Comparison of ENCODE assay signal across 1 cellular context in genomic region chr10:32957341-32958084, GRCh38.
TF ChIP-seq lines count a peak whose summit lies in the region.

No MANE protein-coding gene starts in this region.

TF ChIP-seq in K562, 482 proteins besides CTCF, POLR2A, EP300 and RAD21 (continued from another document):
- TF ChIP-seq, protein P1, sequence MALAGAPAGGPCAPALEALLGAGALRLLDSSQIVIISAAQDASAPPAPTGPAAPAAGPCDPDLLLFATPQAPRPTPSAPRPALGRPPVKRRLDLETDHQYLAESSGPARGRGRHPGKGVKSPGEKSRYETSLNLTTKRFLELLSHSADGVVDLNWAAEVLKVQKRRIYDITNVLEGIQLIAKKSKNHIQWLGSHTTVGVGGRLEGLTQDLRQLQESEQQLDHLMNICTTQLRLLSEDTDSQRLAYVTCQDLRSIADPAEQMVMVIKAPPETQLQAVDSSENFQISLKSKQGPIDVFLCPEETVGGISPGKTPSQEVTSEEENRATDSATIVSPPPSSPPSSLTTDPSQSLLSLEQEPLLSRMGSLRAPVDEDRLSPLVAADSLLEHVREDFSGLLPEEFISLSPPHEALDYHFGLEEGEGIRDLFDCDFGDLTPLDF (CRISPR knock-in tag; IDR thresholded peaks at IDR 0.05): 0 out of 2 replicates have a peak, but pooled peaks have one; percentile 3
- TF ChIP-seq ZNF445 (CRISPR knock-in tag; IDR thresholded peaks at IDR 0.05; ENCODE audit: low read depth): no peak
- TF ChIP-seq, protein P2, sequence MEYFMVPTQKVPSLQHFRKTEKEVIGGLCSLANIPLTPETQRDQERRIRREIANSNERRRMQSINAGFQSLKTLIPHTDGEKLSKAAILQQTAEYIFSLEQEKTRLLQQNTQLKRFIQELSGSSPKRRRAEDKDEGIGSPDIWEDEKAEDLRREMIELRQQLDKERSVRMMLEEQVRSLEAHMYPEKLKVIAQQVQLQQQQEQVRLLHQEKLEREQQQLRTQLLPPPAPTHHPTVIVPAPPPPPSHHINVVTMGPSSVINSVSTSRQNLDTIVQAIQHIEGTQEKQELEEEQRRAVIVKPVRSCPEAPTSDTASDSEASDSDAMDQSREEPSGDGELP (CRISPR knock-in tag; IDR thresholded peaks at IDR 0.05; ENCODE audit: borderline replicate concordance): peak; percentile 34; the same call in 1 of the 2 replicates
- no peak for TF ChIP-seq GATAD2B (IDR thresholded peaks at IDR 0.05; ENCODE audit: borderline replicate concordance)
- peak; percentile 72 for TF ChIP-seq EGR1 (conservative IDR thresholded peaks at IDR 0.05)
- TF ChIP-seq KLF1 (tag; IDR thresholded peaks at IDR 0.05): no peak
- peak in 1 of 2 experiments; percentile 20; a peak in 1 of 4 replicates for TF ChIP-seq SIN3A (IDR thresholded peaks at IDR 0.05; ENCODE audit: borderline replicate concordance in 2 of 2, control insufficient read depth in 1 of 2, low read depth in 2 of 2, low read length in 2 of 2)
- peak; percentile 37 to 55; a peak in 2 of 4 replicates for TF ChIP-seq MAZ (CRISPR knock-in tag; conservative IDR thresholded peaks at IDR 0.05 in 1 of 2, IDR thresholded peaks at IDR 0.05 in 1 of 2)
- TF ChIP-seq HNRNPK (IDR thresholded peaks at IDR 0.05; ENCODE audit: low read depth, low read length, poor library complexity, severe bottlenecking): peak; percentile 5
- peak; percentile 59 for TF ChIP-seq FUS (optimal IDR thresholded peaks at IDR 0.05; ENCODE audit: low read depth, low read length)
- no peak for TF ChIP-seq DIDO1 (tag; IDR thresholded peaks at IDR 0.05; ENCODE audit: low read depth)
- TF ChIP-seq FIP1L1 (IDR thresholded peaks at IDR 0.05; ENCODE audit: low read depth, low read length, poor library complexity, severe bottlenecking): no peak
- TF ChIP-seq RUNX1 (IDR thresholded peaks at IDR 0.05; ENCODE audit: low read depth): no peak
- 0 out of 2 replicates have a peak, but pooled peaks have one; percentile 16 for TF ChIP-seq ESRRA (IDR thresholded peaks at IDR 0.05; ENCODE audit: borderline replicate concordance, low read depth)
- TF ChIP-seq ZNF146 (CRISPR knock-in tag; IDR thresholded peaks at IDR 0.05; ENCODE audit: unreplicated experiment): no peak
- TF ChIP-seq SP1 (CRISPR knock-in tag; IDR thresholded peaks at IDR 0.05): no peak
- TF ChIP-seq SRSF3 (IDR thresholded peaks at IDR 0.05; ENCODE audit: insufficient read depth, low read length): 0 out of 2 replicates have a peak, but pooled peaks have one; percentile 72
- no peak for TF ChIP-seq RERE (CRISPR knock-in tag; IDR thresholded peaks at IDR 0.05; ENCODE audit: borderline replicate concordance)
- TF ChIP-seq CREM (IDR thresholded peaks at IDR 0.05; ENCODE audit: low read depth): 0 out of 2 replicates have a peak, but pooled peaks have one; percentile 17
- TF ChIP-seq POLR2G (IDR thresholded peaks at IDR 0.05; ENCODE audit: low read depth, low read length): peak; percentile 19
- TF ChIP-seq NFATC3 (IDR thresholded peaks at IDR 0.05): no peak
- TF ChIP-seq DNMT1 (IDR thresholded peaks at IDR 0.05): no peak
- TF ChIP-seq PCBP1 (IDR thresholded peaks at IDR 0.05; ENCODE audit: low read depth, low read length, poor library complexity, severe bottlenecking): peak; percentile 87
- peak; percentile 77 for TF ChIP-seq CCNT2 (IDR thresholded peaks at IDR 0.05; ENCODE audit: borderline replicate concordance, extremely low read depth, insufficient read length, low read depth, low read length)
- no peak for TF ChIP-seq JUN (IDR thresholded peaks at IDR 0.05; ENCODE audit: borderline replicate concordance, low read depth, low read length)
- TF ChIP-seq JUN (CRISPR knock-in tag; IDR thresholded peaks at IDR 0.05; ENCODE audit: borderline replicate concordance): no peak
- 0 out of 2 replicates have a peak, but pooled peaks have one; percentile 40 for TF ChIP-seq ZNF197 (CRISPR knock-in tag; IDR thresholded peaks at IDR 0.05; ENCODE audit: low read depth)
- no peak for TF ChIP-seq ELF1 (tag; IDR thresholded peaks at IDR 0.05)
- TF ChIP-seq SMAD2 (IDR thresholded peaks at IDR 0.05; ENCODE audit: low read depth, low read length): no peak
- no peak for TF ChIP-seq NR1H2 (CRISPR knock-in tag; IDR thresholded peaks at IDR 0.05)
- TF ChIP-seq, protein P3, sequence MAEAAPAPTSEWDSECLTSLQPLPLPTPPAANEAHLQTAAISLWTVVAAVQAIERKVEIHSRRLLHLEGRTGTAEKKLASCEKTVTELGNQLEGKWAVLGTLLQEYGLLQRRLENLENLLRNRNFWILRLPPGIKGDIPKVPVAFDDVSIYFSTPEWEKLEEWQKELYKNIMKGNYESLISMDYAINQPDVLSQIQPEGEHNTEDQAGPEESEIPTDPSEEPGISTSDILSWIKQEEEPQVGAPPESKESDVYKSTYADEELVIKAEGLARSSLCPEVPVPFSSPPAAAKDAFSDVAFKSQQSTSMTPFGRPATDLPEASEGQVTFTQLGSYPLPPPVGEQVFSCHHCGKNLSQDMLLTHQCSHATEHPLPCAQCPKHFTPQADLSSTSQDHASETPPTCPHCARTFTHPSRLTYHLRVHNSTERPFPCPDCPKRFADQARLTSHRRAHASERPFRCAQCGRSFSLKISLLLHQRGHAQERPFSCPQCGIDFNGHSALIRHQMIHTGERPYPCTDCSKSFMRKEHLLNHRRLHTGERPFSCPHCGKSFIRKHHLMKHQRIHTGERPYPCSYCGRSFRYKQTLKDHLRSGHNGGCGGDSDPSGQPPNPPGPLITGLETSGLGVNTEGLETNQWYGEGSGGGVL (CRISPR knock-in tag; IDR thresholded peaks at IDR 0.05): no peak
- TF ChIP-seq ZNF140 (CRISPR knock-in tag; IDR thresholded peaks at IDR 0.05): no peak
- no peak for TF ChIP-seq HES1 (IDR thresholded peaks at IDR 0.05; ENCODE audit: low read depth)
- TF ChIP-seq NRF1 (conservative IDR thresholded peaks at IDR 0.05 in 1 of 2, IDR thresholded peaks at IDR 0.05 in 1 of 2): peak; percentile 33 to 46; a peak in 2 of 4 replicates
- 0 out of 4 replicates have a peak, but pooled peaks of 1 of the 2 experiments have one; percentile 42 for TF ChIP-seq NONO (IDR thresholded peaks at IDR 0.05; ENCODE audit: low read depth in 2 of 2, low read length in 1 of 2)
- no peak for TF ChIP-seq ZNF253 (CRISPR knock-in tag; conservative IDR thresholded peaks at IDR 0.05)
- TF ChIP-seq ZNF124 (CRISPR knock-in tag; IDR thresholded peaks at IDR 0.05): no peak
- TF ChIP-seq TAF1 (IDR thresholded peaks at IDR 0.05; ENCODE audit: control insufficient read depth, extremely low read depth, insufficient read depth, low read length, severe bottlenecking): peak; percentile 57
- peak in 1 of 2 experiments; percentile 65; a peak in 2 of 4 replicates for TF ChIP-seq TEAD1 (CRISPR knock-in tag; IDR thresholded peaks at IDR 0.05)
- TF ChIP-seq ZBTB17 (CRISPR knock-in tag; IDR thresholded peaks at IDR 0.05): 0 out of 2 replicates have a peak, but pooled peaks have one; percentile 21
- no peak for TF ChIP-seq CHCHD3 (CRISPR knock-in tag; IDR thresholded peaks at IDR 0.05)
- no peak for TF ChIP-seq PYGO2 (tag; IDR thresholded peaks at IDR 0.05)
- TF ChIP-seq CEBPG (CRISPR knock-in tag; IDR thresholded peaks at IDR 0.05): no peak
- no peak for TF ChIP-seq CEBPG (tag; conservative IDR thresholded peaks at IDR 0.05 in 1 of 2, IDR thresholded peaks at IDR 0.05 in 1 of 2)
- TF ChIP-seq GABPB1 (CRISPR knock-in tag; IDR thresholded peaks at IDR 0.05): no peak
- no peak for TF ChIP-seq PHF20 (IDR thresholded peaks at IDR 0.05; ENCODE audit: partially characterized antibody)
- TF ChIP-seq RBBP5 (IDR thresholded peaks at IDR 0.05; ENCODE audit: borderline replicate concordance, insufficient read depth, low read length, poor library complexity, severe bottlenecking): peak; percentile 89
- peak; percentile 54; the same call in 1 of the 2 replicates for TF ChIP-seq RB1 (IDR thresholded peaks at IDR 0.05; ENCODE audit: low read depth)
- TF ChIP-seq, protein P4, sequence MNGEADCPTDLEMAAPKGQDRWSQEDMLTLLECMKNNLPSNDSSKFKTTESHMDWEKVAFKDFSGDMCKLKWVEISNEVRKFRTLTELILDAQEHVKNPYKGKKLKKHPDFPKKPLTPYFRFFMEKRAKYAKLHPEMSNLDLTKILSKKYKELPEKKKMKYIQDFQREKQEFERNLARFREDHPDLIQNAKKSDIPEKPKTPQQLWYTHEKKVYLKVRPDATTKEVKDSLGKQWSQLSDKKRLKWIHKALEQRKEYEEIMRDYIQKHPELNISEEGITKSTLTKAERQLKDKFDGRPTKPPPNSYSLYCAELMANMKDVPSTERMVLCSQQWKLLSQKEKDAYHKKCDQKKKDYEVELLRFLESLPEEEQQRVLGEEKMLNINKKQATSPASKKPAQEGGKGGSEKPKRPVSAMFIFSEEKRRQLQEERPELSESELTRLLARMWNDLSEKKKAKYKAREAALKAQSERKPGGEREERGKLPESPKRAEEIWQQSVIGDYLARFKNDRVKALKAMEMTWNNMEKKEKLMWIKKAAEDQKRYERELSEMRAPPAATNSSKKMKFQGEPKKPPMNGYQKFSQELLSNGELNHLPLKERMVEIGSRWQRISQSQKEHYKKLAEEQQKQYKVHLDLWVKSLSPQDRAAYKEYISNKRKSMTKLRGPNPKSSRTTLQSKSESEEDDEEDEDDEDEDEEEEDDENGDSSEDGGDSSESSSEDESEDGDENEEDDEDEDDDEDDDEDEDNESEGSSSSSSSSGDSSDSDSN (IDR thresholded peaks at IDR 0.05; ENCODE audit: borderline replicate concordance in 1 of 2, low read depth in 2 of 2, low read length in 2 of 2): peak; percentile 49 to 67; a peak in 2 of 4 replicates
- no peak for TF ChIP-seq ZNF57 (CRISPR knock-in tag; IDR thresholded peaks at IDR 0.05)
- TF ChIP-seq ZBTB9 (CRISPR knock-in tag; IDR thresholded peaks at IDR 0.05): 0 out of 2 replicates have a peak, but pooled peaks have one; percentile 53
- TF ChIP-seq ZNF347 (CRISPR knock-in tag; IDR thresholded peaks at IDR 0.05; ENCODE audit: low read depth): no peak
